24 cellular contexts compared by ENCODE assay signal in genomic region chr3:197093871-197094270, GRCh38.
"Had no signal": no experiment of that assay in that cellular context is flagged by ENCODE, and none has a peak within 500 bp of the region (broad histone marks: within the 10 kb centered on the region; RNA-seq: fewer than 3 reads in every experiment).

No MANE protein-coding gene starts in this region.

- H3K27ac Mint-ChIP-seq: activated CD4-positive, alpha-beta memory T cell treated with anti-CD3 and anti-CD28 coated beads, Interleukin-2, amount 10 ng/mL, durations not matched to agents 7 days and 5 days; activated CD8-positive, alpha-beta memory T cell treated with anti-CD3 and anti-CD28 coated beads, Interleukin-2, amount 10 ng/mL, durations not matched to agents 7 days and 5 days; activated T-helper 2 cell treated with anti-CD3 and anti-CD28 coated beads, Interferon-gamma antibody, Interleukin-2, Interleukin-4, amounts not matched to agents 10 μg/mL and 5 μg/mL and 100 μg/mL, durations not matched to agents 14 hours and 24 hours and 36 hours; T-helper 2 cell treated with Interferon-gamma antibody and Interleukin-4, amounts not matched to agents 5 μg/mL and 100 μg/mL, for 36 hours had no signal

- H3K4me2 ChIP-seq: smooth muscle cell had no signal

- H3K9me3 Mint-ChIP-seq: activated CD4-positive, alpha-beta memory T cell treated with anti-CD3 and anti-CD28 coated beads, Interleukin-2, amount 10 ng/mL, durations not matched to agents 7 days and 5 days; activated T-helper 2 cell treated with anti-CD3 and anti-CD28 coated beads, Interferon-gamma antibody, Interleukin-2, Interleukin-4, amounts not matched to agents 10 μg/mL and 5 μg/mL and 100 μg/mL, durations not matched to agents 14 hours and 24 hours and 36 hours; brain; central memory CD8-positive, alpha-beta T cell; neural crest cell; T-helper 2 cell treated with Interferon-gamma antibody and Interleukin-4, amounts not matched to agents 5 μg/mL and 100 μg/mL, for 36 hours had no signal

- H3K36me3 ChIP-seq: gastrocnemius medialis, prostate gland, vagina had no signal

- H3K4me1 ChIP-seq: prostate gland, stomach, vagina had no signal

- H3K27me3 Mint-ChIP-seq: activated CD4-positive, alpha-beta memory T cell treated with anti-CD3 and anti-CD28 coated beads, Interleukin-2, amount 10 ng/mL, durations not matched to agents 7 days and 5 days; activated CD8-positive, alpha-beta memory T cell treated with anti-CD3 and anti-CD28 coated beads, Interleukin-2, amount 10 ng/mL, durations not matched to agents 7 days and 5 days; brain; central memory CD8-positive, alpha-beta T cell had no signal

- H3K4me3 ChIP-seq: coronary artery, gastrocnemius medialis, left ventricle myocardium inferior, prostate gland, smooth muscle cell, stomach, vagina had no signal

- H3K27ac ChIP-seq: coronary artery, gastrocnemius medialis, left ventricle myocardium inferior, prostate gland, stomach, vagina had no signal

- H3K27me3 ChIP-seq: gastrocnemius medialis, stomach, vagina had no signal

- H3K4me3 Mint-ChIP-seq: activated CD4-positive, alpha-beta memory T cell treated with anti-CD3 and anti-CD28 coated beads, Interleukin-2, amount 10 ng/mL, durations not matched to agents 7 days and 5 days; activated CD8-positive, alpha-beta memory T cell treated with anti-CD3 and anti-CD28 coated beads, Interleukin-2, amount 10 ng/mL, durations not matched to agents 7 days and 5 days; brain; central memory CD8-positive, alpha-beta T cell; neural crest cell; T-helper 2 cell treated with Interferon-gamma antibody and Interleukin-4, amounts not matched to agents 5 μg/mL and 100 μg/mL, for 36 hours had no signal

- H3K4me1 Mint-ChIP-seq: activated CD4-positive, alpha-beta memory T cell treated with anti-CD3 and anti-CD28 coated beads, Interleukin-2, amount 10 ng/mL, durations not matched to agents 7 days and 5 days; brain; central memory CD8-positive, alpha-beta T cell; neural crest cell had no signal

- DNase-seq: activated CD4-positive, alpha-beta memory T cell treated with anti-CD3 and anti-CD28 coated beads, Interleukin-2, amount 10 ng/mL, durations not matched to agents 7 days and 5 days; activated CD4-positive, alpha-beta T cell treated with anti-CD3 and anti-CD28 coated beads for 48 hours; activated CD4-positive, CD25-positive, alpha-beta regulatory T cell; activated CD8-positive, alpha-beta memory T cell treated with anti-CD3 and anti-CD28 coated beads, Interleukin-2, amount 10 ng/mL, durations not matched to agents 7 days and 5 days; activated naive CD4-positive, alpha-beta T cell treated with Interleukin-2 at 50 U/mL for 16 hours; gastrocnemius medialis; head of caudate nucleus; left ventricle myocardium inferior; mammary epithelial cell; midbrain; right cardiac atrium; stimulated activated CD4-positive, alpha-beta T cell treated with anti-CD3 and anti-CD28 coated beads, Interleukin-4, amount 100 ng/mL, for 1 hour; stomach; trophoblast cell had no signal

- ATAC-seq: activated CD8-positive, alpha-beta memory T cell treated with anti-CD3 and anti-CD28 coated beads, Interleukin-2, amount 10 ng/mL, durations not matched to agents 7 days and 5 days; gastrocnemius medialis; right cardiac atrium had no signal

- FAIRE-seq: endometrium had no signal

- H3K9me3 ChIP-seq: gastrocnemius medialis, left ventricle myocardium inferior, prostate gland, stomach, vagina had no signal
